Comparison of ENCODE assay signal across 1 cellular context in genomic region chr6:134706153-134706552, GRCh38.
TF ChIP-seq lines count a peak whose summit lies in the region.

No MANE protein-coding gene starts in this region.

TF ChIP-seq in H1, 55 proteins besides CTCF, POLR2A, EP300 and RAD21 (continued from another document):
- TF ChIP-seq, protein P1, sequence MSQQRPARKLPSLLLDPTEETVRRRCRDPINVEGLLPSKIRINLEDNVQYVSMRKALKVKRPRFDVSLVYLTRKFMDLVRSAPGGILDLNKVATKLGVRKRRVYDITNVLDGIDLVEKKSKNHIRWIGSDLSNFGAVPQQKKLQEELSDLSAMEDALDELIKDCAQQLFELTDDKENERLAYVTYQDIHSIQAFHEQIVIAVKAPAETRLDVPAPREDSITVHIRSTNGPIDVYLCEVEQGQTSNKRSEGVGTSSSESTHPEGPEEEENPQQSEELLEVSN (IDR thresholded peaks at IDR 0.05): no peak
